In genomic region chr1:85365851-85366250, GRCh38 we compare ENCODE assay signal across 20 cellular contexts.
DNase-seq lines count a peak whose midpoint lies in the region; ATAC-seq, FAIRE-seq and TF ChIP-seq lines count a peak whose summit lies in the region.
"Had no signal": no experiment of that assay in that cellular context is flagged by ENCODE, and none has a peak within 500 bp of the region (broad histone marks: within the 10 kb centered on the region; RNA-seq: fewer than 3 reads in every experiment).

No MANE protein-coding gene starts in this region.

- H3K27me3 ChIP-seq in fibroblast of lung (ENCODE audit: control insufficient read depth, insufficient read depth, low read length) (no peaks in the 10 kb centered on the region), smooth muscle cell (ENCODE audit: low read depth) (no peaks in the 10 kb centered on the region)
- H3K27me3 ChIP-seq: BE2C, Peyer's patch had no signal

- TF ChIP-seq CTCF in fibroblast of lung (conservative IDR thresholded peaks at IDR 0.05 in 1 of 2, IDR thresholded peaks at IDR 0.05 in 1 of 2; ENCODE audit: low read depth in 1 of 2, low read length in 2 of 2) (no peak), smooth muscle cell (IDR thresholded peaks at IDR 0.05; ENCODE audit: borderline replicate concordance, insufficient read depth, poor library complexity, severe bottlenecking) (no peak)

- H3K36me3 ChIP-seq in SK-N-MC (ENCODE audit: insufficient read depth, low read length) = no peaks in the 10 kb centered on the region
- H3K36me3 ChIP-seq in fibroblast of lung (ENCODE audit: control insufficient read depth, insufficient read depth, low read length) = no peaks in the 10 kb centered on the region
- no peaks in the 10 kb centered on the region for H3K36me3 ChIP-seq in smooth muscle cell (ENCODE audit: low read depth)
- H3K36me3 ChIP-seq: BE2C, Peyer's patch had no signal

- no peak overlapping the region for H3K4me2 ChIP-seq in fibroblast of lung (ENCODE audit: extremely low read depth, insufficient read depth, low read length)
- peak overlapping the region; percentile 34 for H3K4me2 ChIP-seq in smooth muscle cell

- WGBS in smooth muscle cell (ENCODE audit: low lambda C conversion rate) = 75% methylated on average over 3 of the region's 3 CpGs

- intact Hi-C loops in sciatic nerve (cut with DNase I) = no loop called here

- H2AFZ ChIP-seq in fibroblast of lung (ENCODE audit: low read length) = no peak overlapping the region
- H2AFZ ChIP-seq in smooth muscle cell (ENCODE audit: low read depth) = no peak overlapping the region

- no peak for TF ChIP-seq POLR2A in H54 (IDR thresholded peaks at IDR 0.05; ENCODE audit: low read depth, low read length)

- peaks cover 5% of the 10 kb centered on the region for H3F3A ChIP-seq in smooth muscle cell (ENCODE audit: low read depth)

- DNase-seq in H54 (ENCODE audit: insufficient read length, low spot score) = no peak
- no peak for DNase-seq in SK-N-MC (ENCODE audit: low read depth, low spot score)
- no peak for DNase-seq in fibroblast of lung (ENCODE audit: low read depth in 2 of 2)
- no peak for DNase-seq in smooth muscle cell (lab: John Stamatoyannopoulos, UW; ENCODE audit: unreplicated experiment)
- no peak for DNase-seq in COLO668 (lab: John Stamatoyannopoulos, UW; ENCODE audit: unreplicated experiment)
- no peak for DNase-seq in sciatic nerve (ENCODE audit: low spot score)
- DNase-seq: BE2C; CD4-positive, alpha-beta T cell; DMS79; KBM-7; MV-4-11; NCI-H1436; NCI-H2081 treated with DMSO at 0.1 percent for 48 hours; NCI-H2227 treated with DMSO at 0.1 percent for 48 hours; NCI-H524; Peyer's patch; SHP77 treated with DMSO at 0.1 percent for 48 hours; SW 1271 had no signal

- H3K4me3 ChIP-seq in SK-N-MC (no peak overlapping the region), fibroblast of lung (replicated peaks in 1 of 4; ENCODE audit: control extremely low read depth in 1 of 4, insufficient read depth in 1 of 4, low read depth in 3 of 4, low read length in 4 of 4) (no peak overlapping the region), smooth muscle cell (no peak overlapping the region)
- H3K4me3 ChIP-seq: Peyer's patch had no signal

- peak overlapping the region; percentile 57 for H3K27ac ChIP-seq in SK-N-MC
- H3K27ac ChIP-seq in fibroblast of lung (ENCODE audit: insufficient read depth, low read length) = peak overlapping the region; percentile 42
- H3K27ac ChIP-seq in smooth muscle cell (ENCODE audit: low read depth) = peak overlapping the region; percentile 79
- H3K27ac ChIP-seq: Peyer's patch had no signal

- ATAC-seq in HG02870 (IDR thresholded peaks at IDR 0.05; ENCODE audit: unreplicated experiment) (no peak), sciatic nerve (no peak)

- H3K9ac ChIP-seq in SK-N-MC (ENCODE audit: insufficient read length) (no peak overlapping the region), fibroblast of lung (ENCODE audit: insufficient read depth, low read length) (no peak overlapping the region), smooth muscle cell (ENCODE audit: low read depth) (no peak overlapping the region)

- no peaks in the 10 kb centered on the region for H4K20me1 ChIP-seq in fibroblast of lung (ENCODE audit: control insufficient read depth, extremely low read depth, insufficient read depth, low read length)
- H4K20me1 ChIP-seq in smooth muscle cell (ENCODE audit: low read depth) = no peaks in the 10 kb centered on the region

- H3K4me1 ChIP-seq in fibroblast of lung (ENCODE audit: control insufficient read depth, extremely low read depth, insufficient read depth, low read length) (peaks cover 19% of the 10 kb centered on the region), smooth muscle cell (ENCODE audit: low read depth) (peaks cover 7% of the 10 kb centered on the region)
- H3K4me1 ChIP-seq: BE2C, Peyer's patch had no signal

- peaks cover 36% of the 10 kb centered on the region for H3K79me2 ChIP-seq in fibroblast of lung (ENCODE audit: control insufficient read depth, insufficient read depth, low read length)
- H3K79me2 ChIP-seq in smooth muscle cell (ENCODE audit: low read depth) = no peaks in the 10 kb centered on the region

- no peaks in the 10 kb centered on the region for H3K9me3 ChIP-seq in SK-N-MC (ENCODE audit: low read depth, low read length)
- H3K9me3 ChIP-seq in fibroblast of lung (ENCODE audit: control insufficient read depth, insufficient read depth, low read depth, low read length) = no peaks in the 10 kb centered on the region
- H3K9me3 ChIP-seq in smooth muscle cell (replicated peaks; ENCODE audit: low read depth) = no peaks in the 10 kb centered on the region
- H3K9me3 ChIP-seq: BE2C, Peyer's patch had no signal

- FAIRE-seq in H54 (lab: Jason Lieb, UNC) = peak; percentile 45
- FAIRE-seq: D721Med had no signal
